9 cellular contexts compared by ENCODE assay signal in genomic region chr17:7023576-7024401, GRCh38. TPM values are rescaled to one million over a fixed set of nuclear protein-coding genes. Genes with fewer than 3 reads are reported as not detected.
A peak's percentile ranks its signal among the peaks of the same experiment; 100 is the strongest.
DNase-seq lines count a peak whose midpoint lies in the region; ATAC-seq, FAIRE-seq and TF ChIP-seq lines count a peak whose summit lies in the region.
"Had no signal": no experiment of that assay in that cellular context is flagged by ENCODE, and none has a peak within 500 bp of the region (broad histone marks: within the 10 kb centered on the region; RNA-seq: fewer than 3 reads in every experiment).

No MANE protein-coding gene starts in this region.

- H3K9me3 Mint-ChIP-seq in mesothelial cell of epicardium: no peaks in the 10 kb centered on the region

- peaks cover 57% of the 10 kb centered on the region for H3K27me3 Mint-ChIP-seq in mesothelial cell of epicardium (ENCODE audit: low read depth)

- WGBS in esophagus, 2 donors: 32 to 35% methylated on average over 51 of the region's 51 CpGs

- H3K9me3 ChIP-seq in esophagus (ENCODE audit: control insufficient read depth in 2 of 2, insufficient read depth in 1 of 2, low read depth in 1 of 2, low read length in 1 of 2): no peaks in the 10 kb centered on the region

- H3K36me3 Mint-ChIP-seq in mesothelial cell of epicardium: no peaks in the 10 kb centered on the region

- H3K27ac ChIP-seq in esophagus (ENCODE audit: low read depth in 2 of 2, low read length in 1 of 2): peak overlapping the region; percentile 62 to 86

- no peaks in the 10 kb centered on the region for H3K27me3 ChIP-seq in esophagus (ENCODE audit: control insufficient read depth in 1 of 2, insufficient read depth in 2 of 2, low read length in 2 of 2)

- peak overlapping the region; percentile 38 to 41 for H3K4me3 ChIP-seq in esophagus (ENCODE audit: low read depth in 1 of 2, low read length in 2 of 2)

- peaks cover 0 to 11% of the 10 kb centered on the region in 2 donors for H3K4me1 ChIP-seq in esophagus (ENCODE audit: control insufficient read depth in 2 of 2, insufficient read depth in 2 of 2, low read length in 1 of 2)

- H3K4me3 Mint-ChIP-seq in mesothelial cell of epicardium: peak overlapping the region; percentile 37

- peak; percentile 92 for DNase-seq in GM18507 (ENCODE audit: extremely low spot score, insufficient read length, low read depth)
- DNase-seq in NCI-H82 (lab: John Stamatoyannopoulos, UW): peak; percentile 84
- DNase-seq in activated T-cell treated with anti-CD3 and anti-CD28 coated beads for 48 hours (ENCODE audit: low read depth): peak; percentile 91
- peak; percentile 70 to 80 for DNase-seq in mesothelial cell of epicardium (ENCODE audit: low spot score in 2 of 2, unreplicated experiment in 2 of 2)
- peak; percentile 87 for DNase-seq in stimulated activated CD8-positive, alpha-beta memory T cell treated with anti-CD3 and anti-CD28 coated beads, Interleukin-15, amount 100 ng/mL, for 24 hours (ENCODE audit: low read depth)
- no peak for DNase-seq in NCI-H524 (lab: John Stamatoyannopoulos, UW)

- peaks cover 19% of the 10 kb centered on the region for H3K4me1 Mint-ChIP-seq in mesothelial cell of epicardium

- peak; percentile 98 for FAIRE-seq in GM18507 (lab: Jason Lieb, UNC)

- no peaks in the 10 kb centered on the region for H3K36me3 ChIP-seq in esophagus (ENCODE audit: control insufficient read depth in 2 of 2, insufficient read depth in 2 of 2, low read length in 1 of 2)

- no peak for TF ChIP-seq CTCF in mesothelial cell of epicardium (IDR thresholded peaks at IDR 0.05; ENCODE audit: unreplicated experiment)

- no peak for ATAC-seq in HG02884 (IDR thresholded peaks at IDR 0.05; ENCODE audit: unreplicated experiment)

- no peak overlapping the region for H3K27ac Mint-ChIP-seq in mesothelial cell of epicardium

RNA-seq across cellular contexts. Expression of gene BCL6B, which starts 0.9 kb away (rescaled TPM):
- polyA plus RNA-seq in esophagus: 1 to 10 TPM; 1.5 to 1.8 TPM
- 0.22 to 0.34 TPM in 2 of 3 replicates, not detected in the other for total RNA-seq in mesothelial cell of epicardium

RNA-seq across cellular contexts. Expression of gene RNASEK, which starts 11.4 kb away (rescaled TPM):
- 100 to 1,000 TPM; 216 to 253 TPM for polyA plus RNA-seq in esophagus
- 154 to 166 TPM (median 159 TPM) in 3 replicates for total RNA-seq in mesothelial cell of epicardium

RNA-seq across cellular contexts. Expression of gene SLC16A13, which starts 12.0 kb away (rescaled TPM):
- 1 to 10 TPM; 4.8 TPM for polyA plus RNA-seq in esophagus
- total RNA-seq in mesothelial cell of epicardium: 10.4 to 10.7 TPM (median 10.7 TPM) in 3 replicates

RNA-seq across cellular contexts. Expression of gene SLC16A11, which starts 20.1 kb away (rescaled TPM):
- polyA plus RNA-seq in esophagus: 1 to 10 TPM; 1.9 to 2.3 TPM
- 4.1 to 5.1 TPM (median 4.2 TPM) in 3 replicates for total RNA-seq in mesothelial cell of epicardium

RNA-seq across cellular contexts. Expression of gene ALOX12, which starts 27.9 kb away (rescaled TPM):
- 10 to 100 TPM; 54.4 to 66.5 TPM for polyA plus RNA-seq in esophagus
- total RNA-seq in mesothelial cell of epicardium: 0.22 to 0.40 TPM in 2 of 3 replicates, not detected in the other
- total RNA-seq: T-helper 1 cell treated with Interleukin-12 subunit alpha and Interleukin-12 subunit beta and Interleukin-4 antibody, amounts not matched to agents 30 ng/mL and 1 ng/mL, for 36 hours had no signal

Comparison
In these comparisons a context has a peak if more than half of its experiments do, and no peak if none do; other contexts are left out.
1. DNase-seq: peak in GM18507 (single experiment), NCI-H82 (single experiment), activated T-cell treated with anti-CD3 and anti-CD28 coated beads for 48 hours (single experiment), mesothelial cell of epicardium (2 of 2) and stimulated activated CD8-positive, alpha-beta memory T cell treated with anti-CD3 and anti-CD28 coated beads, Interleukin-15, amount 100 ng/mL, for 24 hours (single experiment); none in NCI-H524 (0 of 2).